In genomic region chr5:157185129-157185528, GRCh38 we compare ENCODE assay signal across 9 cellular contexts. TPM values are rescaled to one million over a fixed set of nuclear protein-coding genes. Genes with fewer than 3 reads are reported as not detected.
DNase-seq lines count a peak whose midpoint lies in the region; ATAC-seq and TF ChIP-seq lines count a peak whose summit lies in the region.
"Not testable (repeated sequence)": the region's sequence is repeated elsewhere in the genome, so short reads cannot be mapped to it uniquely, and the experiment has no call there.
"Had no signal": no experiment of that assay in that cellular context is flagged by ENCODE, and none has a peak within 500 bp of the region (broad histone marks: within the 10 kb centered on the region; RNA-seq: fewer than 3 reads in every experiment).

No MANE protein-coding gene starts in this region.

- ATAC-seq in CD4-positive, alpha-beta T cell (ENCODE audit: poor library complexity); T-cell (replicated peaks in 1 of 4); activated T-cell treated with anti-CD3 and anti-CD28 coated beads, Interleukin-2, amount 50 U/mL, for 4 hours; central memory CD8-positive, alpha-beta T cell (replicated peaks; ENCODE audit: extremely low read depth, poor library complexity, severe bottlenecking); natural killer cell: not testable (repeated sequence)

- H3K9me3 Mint-ChIP-seq in CD4-positive, alpha-beta T cell; T-cell; activated CD4-positive, alpha-beta memory T cell treated with anti-CD3 and anti-CD28 coated beads for 36 hours; activated T-cell treated with anti-CD3 and anti-CD28 coated beads, Interleukin-2, amount 50 U/mL, for 4 hours; activated naive CD4-positive, alpha-beta T cell treated with anti-CD3 and anti-CD28 coated beads, Interleukin-2, amount 10 ng/mL, durations not matched to agents 7 days and 5 days; central memory CD8-positive, alpha-beta T cell; natural killer cell: not testable (repeated sequence)

- not testable (repeated sequence) for H3K27me3 ChIP-seq in CD4-positive, alpha-beta T cell (ENCODE audit: control insufficient read depth, insufficient read depth, low read length)

- H3K27ac Mint-ChIP-seq in CD4-positive, alpha-beta T cell: peak overlapping the region; percentile 96
- H3K27ac Mint-ChIP-seq in T-cell (peak overlapping the region; percentile 91 to 96), natural killer cell (peak overlapping the region in 1 of 2 donors; percentile 96)
- H3K27ac Mint-ChIP-seq in activated CD4-positive, alpha-beta memory T cell treated with anti-CD3 and anti-CD28 coated beads for 36 hours: peak overlapping the region; percentile 100
- H3K27ac Mint-ChIP-seq in activated naive CD4-positive, alpha-beta T cell treated with anti-CD3 and anti-CD28 coated beads, Interleukin-2, amount 10 ng/mL, durations not matched to agents 7 days and 5 days: peak overlapping the region; percentile 82
- H3K27ac Mint-ChIP-seq in central memory CD8-positive, alpha-beta T cell (ENCODE audit: low read depth): not testable (repeated sequence)

- not testable (repeated sequence) for H3K9me3 ChIP-seq in CD4-positive, alpha-beta T cell (ENCODE audit: control insufficient read depth, low read length)

- not testable (repeated sequence) for TF ChIP-seq CTCF in CD4-positive, alpha-beta T cell (IDR thresholded peaks at IDR 0.05); natural killer cell (IDR thresholded peaks at IDR 0.05)

- H3K4me1 Mint-ChIP-seq in CD4-positive, alpha-beta T cell (ENCODE audit: low read depth): peaks cover 67% of the 10 kb centered on the region
- H3K4me1 Mint-ChIP-seq in T-cell: peaks cover 56 to 72% (median 58%) of the 10 kb centered on the region in 3 donors
- H3K4me1 Mint-ChIP-seq in activated CD4-positive, alpha-beta memory T cell treated with anti-CD3 and anti-CD28 coated beads for 36 hours (ENCODE audit: low read depth): peaks cover 43% of the 10 kb centered on the region
- peaks cover 55% of the 10 kb centered on the region for H3K4me1 Mint-ChIP-seq in activated T-cell treated with anti-CD3 and anti-CD28 coated beads, Interleukin-2, amount 50 U/mL, for 4 hours (ENCODE audit: low read depth)
- peaks cover 47% of the 10 kb centered on the region for H3K4me1 Mint-ChIP-seq in activated naive CD4-positive, alpha-beta T cell treated with anti-CD3 and anti-CD28 coated beads, Interleukin-2, amount 10 ng/mL, durations not matched to agents 7 days and 5 days
- H3K4me1 Mint-ChIP-seq in central memory CD8-positive, alpha-beta T cell: peaks cover 64% of the 10 kb centered on the region
- peaks cover 79 to 91% of the 10 kb centered on the region in 2 donors for H3K4me1 Mint-ChIP-seq in natural killer cell

- POLR2A ChIA-PET in CD4-positive, alpha-beta T cell (lab: Charles Lee): interaction anchor here (0.8 to 7.3 kb wide), 13 partner anchors 10 to 122 kb away, joined by 3 to 148 read pairs (median 4); partner anchors contain the start of gene MED7
- POLR2A ChIA-PET in T-cell (lab: Charles Lee): interaction anchor here (0.5 to 2.0 kb wide), 10 partner anchors 13 to 66 kb away, joined by 3 to 7 read pairs (median 4); no protein-coding TSS in a partner anchor
- POLR2A ChIA-PET in activated CD4-positive, alpha-beta memory T cell treated with anti-CD3 and anti-CD28 coated beads for 36 hours (lab: Charles Lee): interaction anchor here (0.6 to 24.1 kb wide), 9 partner anchors 7 to 63 kb away, joined by 3 to 368 read pairs (median 30); no protein-coding TSS in a partner anchor

- H3K27me3 Mint-ChIP-seq in CD4-positive, alpha-beta T cell; T-cell; activated CD4-positive, alpha-beta memory T cell treated with anti-CD3 and anti-CD28 coated beads for 36 hours; activated T-cell treated with anti-CD3 and anti-CD28 coated beads, Interleukin-2, amount 50 U/mL, for 4 hours (ENCODE audit: low read depth); activated naive CD4-positive, alpha-beta T cell treated with anti-CD3 and anti-CD28 coated beads, Interleukin-2, amount 10 ng/mL, durations not matched to agents 7 days and 5 days; central memory CD8-positive, alpha-beta T cell; natural killer cell (ENCODE audit: low read depth in 2 of 2): not testable (repeated sequence)

- intact Hi-C loops in CD4-positive, alpha-beta T cell (cut with DNase I, micrococcal nuclease); activated CD4-positive, alpha-beta memory T cell treated with anti-CD3 and anti-CD28 coated beads for 36 hours (cut with micrococcal nuclease); natural killer cell (cut with micrococcal nuclease): not testable (repeated sequence)

- H3K27ac ChIP-seq in CD4-positive, alpha-beta T cell (ENCODE audit: low read depth, low read length): peak overlapping the region; percentile 47

- H3K36me3 Mint-ChIP-seq in CD4-positive, alpha-beta T cell (ENCODE audit: low read depth): peaks cover 96% of the 10 kb centered on the region
- peaks cover 70% of the 10 kb centered on the region for H3K36me3 Mint-ChIP-seq in T-cell
- peaks cover 88% of the 10 kb centered on the region for H3K36me3 Mint-ChIP-seq in activated CD4-positive, alpha-beta memory T cell treated with anti-CD3 and anti-CD28 coated beads for 36 hours
- peaks cover 68% of the 10 kb centered on the region for H3K36me3 Mint-ChIP-seq in activated T-cell treated with anti-CD3 and anti-CD28 coated beads, Interleukin-2, amount 50 U/mL, for 4 hours (ENCODE audit: insufficient read depth)
- peaks cover 83% of the 10 kb centered on the region for H3K36me3 Mint-ChIP-seq in activated naive CD4-positive, alpha-beta T cell treated with anti-CD3 and anti-CD28 coated beads, Interleukin-2, amount 10 ng/mL, durations not matched to agents 7 days and 5 days
- peaks cover 56% of the 10 kb centered on the region for H3K36me3 Mint-ChIP-seq in central memory CD8-positive, alpha-beta T cell (ENCODE audit: insufficient read depth)
- not testable (repeated sequence) for H3K36me3 Mint-ChIP-seq in natural killer cell

- CTCF ChIA-PET in CD4-positive, alpha-beta T cell (lab: Charles Lee): interaction anchor here (0.7 to 3.5 kb wide), 7 partner anchors 9 to 89 kb away, joined by 3 to 13 read pairs (median 3); no protein-coding TSS in a partner anchor
- CTCF ChIA-PET in T-cell (lab: Charles Lee): interaction anchor here (0.6 to 1.4 kb wide), 9 partner anchors 12 to 83 kb away, joined by 3 to 6 read pairs (median 3); no protein-coding TSS in a partner anchor
- CTCF ChIA-PET in activated CD4-positive, alpha-beta memory T cell treated with anti-CD3 and anti-CD28 coated beads for 36 hours (lab: Charles Lee): interaction anchor here (1.0 to 6.0 kb wide), 2 partner anchors 36 to 47 kb away, joined by 4 to 32 read pairs; no protein-coding TSS in a partner anchor
- CTCF ChIA-PET in activated naive CD4-positive, alpha-beta T cell treated with anti-CD3 and anti-CD28 coated beads, Interleukin-2, amount 10 ng/mL, durations not matched to agents 7 days and 5 days (lab: Charles Lee): interaction anchor here (0.9 to 7.8 kb wide), 3 partner anchors 9 to 36 kb away, joined by 3 to 37 read pairs (median 3); no protein-coding TSS in a partner anchor

- not testable (repeated sequence) for DNase-seq in CD4-positive, alpha-beta T cell; T-cell; activated CD4-positive, alpha-beta memory T cell treated with anti-CD3 and anti-CD28 coated beads for 36 hours; activated T-cell treated with anti-CD3 and anti-CD28 coated beads, Interleukin-2, amount 50 U/mL, for 4 hours; central memory CD8-positive, alpha-beta T cell (ENCODE audit: low spot score in 2 of 2); natural killer cell
- peak; percentile 33 for DNase-seq in activated naive CD4-positive, alpha-beta T cell treated with anti-CD3 and anti-CD28 coated beads, Interleukin-2, amount 10 ng/mL, durations not matched to agents 7 days and 5 days

- H3K4me3 Mint-ChIP-seq in CD4-positive, alpha-beta T cell: peak overlapping the region; percentile 92
- H3K4me3 Mint-ChIP-seq in T-cell: peak overlapping the region; percentile 81 to 100 (median 99)
- peak overlapping the region; percentile 99 for H3K4me3 Mint-ChIP-seq in activated CD4-positive, alpha-beta memory T cell treated with anti-CD3 and anti-CD28 coated beads for 36 hours
- H3K4me3 Mint-ChIP-seq in activated T-cell treated with anti-CD3 and anti-CD28 coated beads, Interleukin-2, amount 50 U/mL, for 4 hours: peak overlapping the region; percentile 100
- H3K4me3 Mint-ChIP-seq in activated naive CD4-positive, alpha-beta T cell treated with anti-CD3 and anti-CD28 coated beads, Interleukin-2, amount 10 ng/mL, durations not matched to agents 7 days and 5 days: peak overlapping the region; percentile 90
- H3K4me3 Mint-ChIP-seq in central memory CD8-positive, alpha-beta T cell: peak overlapping the region; percentile 85
- H3K4me3 Mint-ChIP-seq in natural killer cell: peak overlapping the region; percentile 99

RNA-seq across cellular contexts. Expression of gene ITK, which starts 4.5 kb away (rescaled TPM):
- 100 to 1,000 TPM; 289 to 292 TPM for total RNA-seq in CD4-positive, alpha-beta T cell
- total RNA-seq in T-cell: 100 to 1,000 TPM; 286 to 466 (median 338) TPM
- 100 to 1,000 TPM; 236 to 240 TPM for total RNA-seq in activated CD4-positive, alpha-beta memory T cell treated with anti-CD3 and anti-CD28 coated beads for 36 hours
- 100 to 1,000 TPM; 227 to 260 (median 249) TPM for total RNA-seq in activated T-cell treated with anti-CD3 and anti-CD28 coated beads, Interleukin-2, amount 50 U/mL, for 4 hours
- 100 to 1,000 TPM; 153 to 188 (median 186) TPM for total RNA-seq in natural killer cell
- total RNA-seq: OCI-LY7 had no signal

RNA-seq across cellular contexts. Expression of gene GARIN3, which starts 19.1 kb away (rescaled TPM):
- not detected for total RNA-seq in CD4-positive, alpha-beta T cell
- total RNA-seq in T-cell: not detected
- 1 to 10 TPM; 1.3 to 1.4 TPM for total RNA-seq in activated CD4-positive, alpha-beta memory T cell treated with anti-CD3 and anti-CD28 coated beads for 36 hours
- total RNA-seq in activated T-cell treated with anti-CD3 and anti-CD28 coated beads, Interleukin-2, amount 50 U/mL, for 4 hours: under 1 TPM; 0.18 to 0.25 (median 0.22) TPM
- total RNA-seq in natural killer cell: not detected
- total RNA-seq: OCI-LY7, Peyer's patch had no signal

RNA-seq across cellular contexts. Expression of gene MED7, which starts 42.5 kb away (rescaled TPM):
- 1 to 10 TPM; 7.0 to 8.7 TPM for total RNA-seq in CD4-positive, alpha-beta T cell
- 10 to 100 TPM in 3 of 5 donors, 1 to 10 TPM in 2; 5.7 to 14.9 (median 13.1) TPM for total RNA-seq in T-cell
- total RNA-seq in activated CD4-positive, alpha-beta memory T cell treated with anti-CD3 and anti-CD28 coated beads for 36 hours: 10 to 100 TPM; 17.2 to 19.2 TPM
- 1 to 10 TPM; 7.5 to 9.3 (median 9.1) TPM for total RNA-seq in activated T-cell treated with anti-CD3 and anti-CD28 coated beads, Interleukin-2, amount 50 U/mL, for 4 hours
- 10 to 100 TPM in 2 of 3 donors, 1 to 10 TPM in 1; 9.6 to 13.3 (median 12.4) TPM for total RNA-seq in natural killer cell
